Comparison of ENCODE assay signal across 28 cellular contexts in the genomic region with DNA sequence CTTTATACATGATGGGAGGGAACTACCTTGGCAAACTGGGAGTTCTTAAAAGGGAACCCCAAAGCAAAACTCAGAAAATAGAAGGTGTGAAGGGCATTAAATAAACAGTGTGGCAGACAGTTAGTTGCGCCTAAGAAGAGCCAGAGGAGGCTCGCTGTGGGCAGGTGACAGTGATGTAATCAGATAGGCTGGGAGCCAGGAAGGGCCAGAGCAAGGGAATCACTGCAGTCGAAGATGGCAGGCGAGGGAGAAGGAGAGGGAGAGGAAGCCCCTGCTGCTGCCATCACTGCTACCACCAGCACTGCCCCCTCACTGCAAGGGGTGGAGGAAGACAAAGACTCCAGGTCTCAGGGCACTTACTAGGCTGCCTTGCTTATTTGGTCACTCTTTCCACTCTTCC.
"Had no signal": no experiment of that assay in that cellular context is flagged by ENCODE, and none has a peak within 500 bp of the region (broad histone marks: within the 10 kb centered on the region; RNA-seq: fewer than 3 reads in every experiment).

No MANE protein-coding gene starts in this region.

- H2AFZ ChIP-seq: neural progenitor cell, parathyroid adenoma had no signal

- H3K4me3 Mint-ChIP-seq: mesothelial cell of epicardium; naive B cell; natural killer cell; nephron progenitor cell; neural progenitor cell; stimulated activated naive B cell treated with anti-CD40 and anti-IgM and Interleukin-4, amounts not matched to agents 10 μg/mL and 1 μg/mL and 100 μg/mL, for 72 hours had no signal

- H3K9ac ChIP-seq: neural progenitor cell, parathyroid adenoma had no signal

- H3K79me2 ChIP-seq: parathyroid adenoma had no signal

- H3K4me1 ChIP-seq: left ventricle myocardium inferior, neural progenitor cell, parathyroid adenoma, psoas muscle, testis, thyroid gland had no signal

- DNase-seq: hypothalamus; islet precursor cell; left ventricle myocardium inferior; naive B cell; natural killer cell; nephron progenitor cell; occipital lobe; psoas muscle; right cardiac atrium; stimulated activated CD4-positive, alpha-beta T cell treated with anti-CD3 and anti-CD28 coated beads, Interleukin-12 subunit alpha, Interleukin-12 subunit beta, amount 100 ng/mL, for 4 hours; stimulated activated CD4-positive, alpha-beta T cell treated with anti-CD3 and anti-CD28 coated beads, Interleukin-15, amount 100 ng/mL, for 24 hours; stimulated activated CD4-positive, alpha-beta T cell treated with anti-CD3 and anti-CD28 coated beads, Interleukin-2, amount 100 ng/mL, for 24 hours; stimulated activated CD4-positive, alpha-beta T cell treated with anti-CD3 and anti-CD28 coated beads, Interleukin-4, amount 100 ng/mL, for 1 hour; stimulated activated naive B cell treated with anti-CD40 and anti-IgM and Interleukin-4, amounts not matched to agents 10 μg/mL and 1 μg/mL and 100 μg/mL, for 72 hours; stimulated activated naive CD8-positive, alpha-beta T cell treated with anti-CD3 and anti-CD28 coated beads, Interleukin-15, Interleukin-2, amounts not matched to agents 100 U/mL and 50 U/mL, for 24 hours; stomach; testis; thyroid gland; transverse colon; upper lobe of left lung had no signal

- ATAC-seq: natural killer cell; psoas muscle; right cardiac atrium; sciatic nerve; stimulated activated naive B cell treated with anti-CD40 and anti-IgM and Interleukin-4, amounts not matched to agents 10 μg/mL and 1 μg/mL and 100 μg/mL, for 72 hours; stimulated activated naive CD8-positive, alpha-beta T cell treated with anti-CD3 and anti-CD28 coated beads, Interleukin-15, Interleukin-2, amounts not matched to agents 100 U/mL and 50 U/mL, for 24 hours had no signal

- H3K27me3 ChIP-seq: neural progenitor cell, neutrophil, stomach, testis, thyroid gland, transverse colon, upper lobe of left lung, vagina had no signal

- H3K27ac ChIP-seq: left ventricle myocardium inferior, neural progenitor cell, neutrophil, parathyroid adenoma, psoas muscle, skin epidermis, stomach, testis, thyroid gland, transverse colon, upper lobe of left lung, vagina had no signal

- H3K9me3 ChIP-seq: neutrophil, psoas muscle, testis, thyroid gland, transverse colon, upper lobe of left lung, vagina had no signal

- H3K27me3 Mint-ChIP-seq: naive B cell; stimulated activated naive B cell treated with anti-CD40 and anti-IgM and Interleukin-4, amounts not matched to agents 10 μg/mL and 1 μg/mL and 100 μg/mL, for 72 hours had no signal

- H3K4me3 ChIP-seq: left ventricle myocardium inferior, lung, neural progenitor cell, psoas muscle, skin epidermis, stomach, testis, thyroid gland, transverse colon, upper lobe of left lung, vagina had no signal

- H3K27ac Mint-ChIP-seq: mesothelial cell of epicardium; naive B cell; natural killer cell; nephron progenitor cell; neural progenitor cell; stimulated activated naive B cell treated with anti-CD40 and anti-IgM and Interleukin-4, amounts not matched to agents 10 μg/mL and 1 μg/mL and 100 μg/mL, for 72 hours had no signal

- H3K4me2 ChIP-seq: neural progenitor cell had no signal

- H3K36me3 ChIP-seq: neural progenitor cell, neutrophil, stomach, thyroid gland, transverse colon, upper lobe of left lung, vagina had no signal
